ENCODE assay signal across 8 cellular contexts in genomic region chr7:1503816-1504775, GRCh38. TPM values are rescaled to one million over a fixed set of nuclear protein-coding genes. Genes with fewer than 3 reads are reported as not detected.
DNase-seq lines count a peak whose midpoint lies in the region; ATAC-seq and TF ChIP-seq lines count a peak whose summit lies in the region.

TSS of gene INTS1 (minus strand) at chr7:1504389. CDS start at chr7:1503960, 429 bp downstream.

- H3K4me3 ChIP-seq in BE2C (ENCODE audit: low read depth, low read length): peak within 1 kb of the TSS; percentile 93

- TF ChIP-seq CTCF in BE2C (IDR thresholded peaks at IDR 0.05; ENCODE audit: low read depth, low read length): peak; percentile 60

- no peaks in the 10 kb centered on the region for H3K27me3 ChIP-seq in BE2C

- peak within 1 kb of the TSS; percentile 92 for H3K27ac Mint-ChIP-seq in activated CD4-positive, alpha-beta T cell treated with anti-CD3 and anti-CD28 coated beads, Interleukin-2, amount 10 ng/mL, durations not matched to agents 24 days and 14 days

- H3K9me3 ChIP-seq in BE2C: no peaks in the 10 kb centered on the region

- ATAC-seq in HG03439 (IDR thresholded peaks at IDR 0.05; ENCODE audit: unreplicated experiment) (peak; percentile 83), left lobe of liver (peak; percentile 95)

- peaks cover 33% of the 10 kb centered on the region for H3K4me1 Mint-ChIP-seq in activated CD4-positive, alpha-beta T cell treated with anti-CD3 and anti-CD28 coated beads, Interleukin-2, amount 10 ng/mL, durations not matched to agents 24 days and 14 days

- DNase-seq in BE2C: peak; percentile 93
- DNase-seq in NCI-H524 (lab: John Stamatoyannopoulos, UW): peak; percentile 73 to 85
- peak; percentile 98 for DNase-seq in activated CD4-positive, alpha-beta T cell treated with anti-CD3 and anti-CD28 coated beads, Interleukin-2, amount 10 ng/mL, durations not matched to agents 24 days and 14 days
- DNase-seq in dedifferentiated amniotic fluid mesenchymal stem cell (ENCODE audit: extremely low spot score): peak; percentile 87
- DNase-seq in left lobe of liver (ENCODE audit: low spot score): peak; percentile 95
- peak; percentile 80 for DNase-seq in stimulated activated CD4-positive, alpha-beta T cell treated with anti-CD3 and anti-CD28 coated beads, Interleukin-2, amount 100 ng/mL, for 4 hours (ENCODE audit: low read depth)

- peaks cover 23% of the 10 kb centered on the region for H3K36me3 ChIP-seq in BE2C

- H3K27me3 Mint-ChIP-seq in activated CD4-positive, alpha-beta T cell treated with anti-CD3 and anti-CD28 coated beads, Interleukin-2, amount 10 ng/mL, durations not matched to agents 24 days and 14 days: no peaks in the 10 kb centered on the region

- intact Hi-C loops in activated CD4-positive, alpha-beta T cell treated with anti-CD3 and anti-CD28 coated beads, Interleukin-2, amount 10 ng/mL, durations not matched to agents 24 days and 14 days (cut with micrococcal nuclease): loop anchor here (1.0 to 2.0 kb wide), 2 partner anchors 28 to 65 kb away; no protein-coding TSS in a partner anchor

- H3K4me1 ChIP-seq in BE2C: peaks cover 2% of the 10 kb centered on the region; the same call in 1 of the 2 replicates

- no peaks in the 10 kb centered on the region for H3K9me3 Mint-ChIP-seq in activated CD4-positive, alpha-beta T cell treated with anti-CD3 and anti-CD28 coated beads, Interleukin-2, amount 10 ng/mL, durations not matched to agents 24 days and 14 days

- peak within 1 kb of the TSS; percentile 92 for H3K4me3 Mint-ChIP-seq in activated CD4-positive, alpha-beta T cell treated with anti-CD3 and anti-CD28 coated beads, Interleukin-2, amount 10 ng/mL, durations not matched to agents 24 days and 14 days

- peak; percentile 85 for TF ChIP-seq POLR2A in GM19193 (IDR thresholded peaks at IDR 0.05; ENCODE audit: extremely low read depth, insufficient read depth, insufficient read length)

- peaks cover 25% of the 10 kb centered on the region for H3K36me3 Mint-ChIP-seq in activated CD4-positive, alpha-beta T cell treated with anti-CD3 and anti-CD28 coated beads, Interleukin-2, amount 10 ng/mL, durations not matched to agents 24 days and 14 days (ENCODE audit: low read depth)

RNA-seq across cellular contexts. Expression of gene INTS1, which starts in this region (rescaled TPM):
- 280 TPM for polyA plus RNA-seq in BE2C (2012; ENCODE audit: insufficient read depth, insufficient read length, low read depth)
- 89.5 and 94.3 TPM in 2 replicates for total RNA-seq in activated CD4-positive, alpha-beta T cell treated with anti-CD3 and anti-CD28 coated beads, Interleukin-2, amount 10 ng/mL, durations not matched to agents 24 days and 14 days
- total RNA-seq in left lobe of liver: 55.5 TPM

Comparison
In these comparisons a context has a peak if more than half of its experiments do, and no peak if none do; other contexts are left out.
1. Peak in every context shown above with its lines: DNase-seq, ATAC-seq and H3K4me3 ChIP-seq.